In the genomic region with DNA sequence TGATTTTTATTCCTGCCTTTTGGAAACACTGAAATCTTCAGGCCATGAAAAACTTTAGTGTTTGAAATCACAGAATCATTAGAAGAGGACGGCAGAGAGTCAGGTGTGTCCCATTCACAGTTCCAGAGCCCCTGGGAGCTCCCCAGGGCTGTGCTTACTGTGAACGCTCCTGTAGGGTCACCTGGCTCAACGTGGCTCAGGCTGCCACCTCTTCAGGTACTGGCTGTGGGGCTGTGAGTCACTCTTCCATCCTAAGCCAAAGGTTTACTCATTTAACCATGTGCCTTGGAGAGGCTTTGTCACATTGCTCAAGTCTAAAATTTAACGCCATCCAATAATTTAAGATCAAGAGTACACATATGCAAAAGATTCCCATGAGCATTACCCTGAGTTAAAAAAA, we compare ENCODE assay signal across 30 cellular contexts. TPM values are rescaled to one million over a fixed set of nuclear protein-coding genes. Genes with fewer than 3 reads are reported as not detected.
DNase-seq lines count a peak whose midpoint lies in the region; ATAC-seq and TF ChIP-seq lines count a peak whose summit lies in the region.
"Had no signal": no experiment of that assay in that cellular context is flagged by ENCODE, and none has a peak within 500 bp of the region (broad histone marks: within the 10 kb centered on the region; RNA-seq: fewer than 3 reads in every experiment).

No MANE protein-coding gene starts in this region.

- no TSS peak for BruUV-seq in PC-9 (replicated peaks; lab: Mats Ljungman, UMichigan)

- peaks cover 3% of the 10 kb centered on the region for H3K27me3 Mint-ChIP-seq in GM23338 (ENCODE audit: insufficient read depth, low read depth, poor library complexity)

- no peaks in the 10 kb centered on the region for H3K9me3 Mint-ChIP-seq in GM23338
- H3K9me3 Mint-ChIP-seq: activated B cell treated with CpG ODN at 0.5 μM for 24 hours; activated naive CD4-positive, alpha-beta T cell treated with anti-CD3 and anti-CD28 coated beads for 36 hours; activated T-helper 1 cell treated with anti-CD3 and anti-CD28 coated beads, Interleukin-12 subunit alpha, Interleukin-12 subunit beta, Interleukin-2, Interleukin-4 antibody, amounts not matched to agents 30 ng/mL and 10 ng/mL and 1 ng/mL, durations not matched to agents 14 hours and 24 hours and 36 hours; HFFc6; mesothelial cell of epicardium; naive B cell had no signal

- CTCF ChIA-PET in PC-9 (lab: Charles Lee) = no interaction called here

- H3K79me2 ChIP-seq in GM23338 (replicated peaks; ENCODE audit: insufficient read depth) = no peaks in the 10 kb centered on the region
- no peaks in the 10 kb centered on the region for H3K79me2 ChIP-seq in PC-9 (ENCODE audit: low read depth)

- no peaks in the 10 kb centered on the region for H3K36me3 Mint-ChIP-seq in GM23338 (ENCODE audit: low read depth)
- H3K36me3 Mint-ChIP-seq: mesothelial cell of epicardium, naive B cell had no signal

- DNase-seq in GM23338 (ENCODE audit: low spot score) (no peak), PC-9 (peak in 1 of 2 experiments; percentile 76), esophagus muscularis mucosa (ENCODE audit: extremely low spot score) (peak; percentile 50), thyroid gland (peak; percentile 4 to 5), DMS 273 (lab: John Stamatoyannopoulos, UW; ENCODE audit: unreplicated experiment) (no peak), NCI-H2171 treated with DMSO at 0.1 percent for 48 hours (lab: John Stamatoyannopoulos, UW) (no peak)
- DNase-seq in activated T-cell treated with anti-CD3 and anti-CD28 coated beads, Interleukin-2, amount 50 U/mL, for 1 hour = no peak
- DNase-seq: activated B cell treated with CpG ODN at 0.5 μM for 24 hours; activated CD8-positive, alpha-beta memory T cell treated with anti-CD3 and anti-CD28 coated beads, Interleukin-2, amount 50 U/mL, for 4 hours; activated naive CD4-positive, alpha-beta T cell treated with anti-CD3 and anti-CD28 coated beads for 36 hours; C1 segment of cervical spinal cord; cerebellar nuclear complex; DND-41; dorsolateral prefrontal cortex; GM23248; HFFc6; IMR-90; left ventricle myocardium superior; naive B cell; NCI-H1048; NCI-H446; RPMI8226; stimulated activated CD4-positive, alpha-beta T cell treated with anti-CD3 and anti-CD28 coated beads, Interleukin-4, amount 100 ng/mL, for 1 hour; stomach had no signal

- H3K9me2 ChIP-seq in GM23338 (ENCODE audit: insufficient read depth) = no peaks in the 10 kb centered on the region
- no peaks in the 10 kb centered on the region for H3K9me2 ChIP-seq in PC-9 (ENCODE audit: insufficient read depth)

- 63% methylated on average over 4 of the region's 4 CpGs for WGBS in esophagus muscularis mucosa
- WGBS in thyroid gland, 2 donors = 48 to 49% methylated on average over 4 of the region's 4 CpGs

- H3K4me2 ChIP-seq in GM23338 (no peak overlapping the region), PC-9 (peak overlapping the region; percentile 41)

- H4K20me1 ChIP-seq in GM23338 (replicated peaks; ENCODE audit: insufficient read depth) (no peaks in the 10 kb centered on the region), PC-9 (ENCODE audit: insufficient read depth) (no peaks in the 10 kb centered on the region)

- no peaks in the 10 kb centered on the region for H3K36me3 ChIP-seq in GM23338 (ENCODE audit: insufficient read depth)
- H3K36me3 ChIP-seq in PC-9 (ENCODE audit: low read depth) = no peaks in the 10 kb centered on the region
- no peaks in the 10 kb centered on the region for H3K36me3 ChIP-seq in esophagus muscularis mucosa
- H3K36me3 ChIP-seq in thyroid gland = no peaks in the 10 kb centered on the region
- H3K36me3 ChIP-seq: neutrophil, stomach had no signal

- H3K4me1 Mint-ChIP-seq in GM23338 = peaks cover 4% of the 10 kb centered on the region; the same call in 1 of the 3 replicates
- H3K4me1 Mint-ChIP-seq: mesothelial cell of epicardium had no signal

- H3K27me3 ChIP-seq in GM23338 (ENCODE audit: insufficient read depth) = no peaks in the 10 kb centered on the region
- H3K27me3 ChIP-seq in PC-9 (ENCODE audit: insufficient read depth, low read depth) = no peaks in the 10 kb centered on the region
- H3K27me3 ChIP-seq in esophagus muscularis mucosa = no peaks in the 10 kb centered on the region
- no peaks in the 10 kb centered on the region for H3K27me3 ChIP-seq in thyroid gland
- H3K27me3 ChIP-seq: body of pancreas, neutrophil had no signal

- TF ChIP-seq CTCF in GM23338 (conservative IDR thresholded peaks at IDR 0.05; ENCODE audit: low read depth in 2 of 2) (no peak), PC-9 (conservative IDR thresholded peaks at IDR 0.05) (no peak), esophagus muscularis mucosa (IDR thresholded peaks at IDR 0.05) (no peak), thyroid gland (IDR thresholded peaks at IDR 0.05) (no peak)

- no peak for TF ChIP-seq EP300 in esophagus muscularis mucosa (IDR thresholded peaks at IDR 0.05)

- H3K27ac ChIP-seq in GM23338 (ENCODE audit: low read depth) (no peak overlapping the region), PC-9 (peak overlapping the region; percentile 40; the same call in 1 of the 2 replicates), esophagus muscularis mucosa (replicated peaks in 1 of 4) (no peak overlapping the region), thyroid gland (no peak overlapping the region)
- H3K27ac ChIP-seq: body of pancreas, dorsolateral prefrontal cortex, GM23248, neutrophil, stomach had no signal

- H3K4me1 ChIP-seq in GM23338 (ENCODE audit: insufficient read depth) = peaks cover 8% of the 10 kb centered on the region
- H3K4me1 ChIP-seq in PC-9 (replicated peaks; ENCODE audit: insufficient read depth) = peaks cover 45% of the 10 kb centered on the region
- H3K4me1 ChIP-seq in esophagus muscularis mucosa = no peaks in the 10 kb centered on the region
- no peaks in the 10 kb centered on the region for H3K4me1 ChIP-seq in thyroid gland
- H3K4me1 ChIP-seq: body of pancreas, stomach had no signal

- H3K4me3 Mint-ChIP-seq in GM23338 = no peak overlapping the region
- H3K4me3 Mint-ChIP-seq: activated B cell treated with CpG ODN at 0.5 μM for 24 hours; activated naive CD4-positive, alpha-beta T cell treated with anti-CD3 and anti-CD28 coated beads for 36 hours; activated T-helper 1 cell treated with anti-CD3 and anti-CD28 coated beads, Interleukin-12 subunit alpha, Interleukin-12 subunit beta, Interleukin-2, Interleukin-4 antibody, amounts not matched to agents 30 ng/mL and 10 ng/mL and 1 ng/mL, durations not matched to agents 14 hours and 24 hours and 36 hours; HFFc6; mesothelial cell of epicardium; naive B cell had no signal

- peak; percentile 48; the same call in 2 of the 3 replicates for ATAC-seq in GM23338
- ATAC-seq: body of pancreas, left ventricle myocardium superior had no signal

- H3K4me3 ChIP-seq in GM23338 (no peak overlapping the region), PC-9 (no peak overlapping the region), esophagus muscularis mucosa (no peak overlapping the region), thyroid gland (replicated peaks in 1 of 3) (no peak overlapping the region)
- H3K4me3 ChIP-seq: body of pancreas, dorsolateral prefrontal cortex, GM23248, stomach had no signal

- no peak overlapping the region for H3K27ac Mint-ChIP-seq in GM23338
- H3K27ac Mint-ChIP-seq: activated B cell treated with CpG ODN at 0.5 μM for 24 hours; activated naive CD4-positive, alpha-beta T cell treated with anti-CD3 and anti-CD28 coated beads for 36 hours; activated T-helper 1 cell treated with anti-CD3 and anti-CD28 coated beads, Interleukin-12 subunit alpha, Interleukin-12 subunit beta, Interleukin-2, Interleukin-4 antibody, amounts not matched to agents 30 ng/mL and 10 ng/mL and 1 ng/mL, durations not matched to agents 14 hours and 24 hours and 36 hours; HFFc6; mesothelial cell of epicardium; progenitor cell of endocrine pancreas had no signal

- H2AFZ ChIP-seq in GM23338 (no peak overlapping the region), PC-9 (peak overlapping the region; percentile 56; the same call in 1 of the 2 replicates)
- H2AFZ ChIP-seq: GM23248 had no signal

- H3F3A ChIP-seq in GM23338 (replicated peaks; ENCODE audit: low read depth) (no peaks in the 10 kb centered on the region), PC-9 (ENCODE audit: insufficient read depth, low read depth) (peaks cover 34% of the 10 kb centered on the region)

- intact Hi-C loops in PC-9 (cut with micrococcal nuclease; ENCODE audit: unreplicated experiment) (no loop called here), esophagus muscularis mucosa (cut with DNase I) (no loop called here), thyroid gland (cut with DNase I) (no loop called here)

- POLR2A ChIA-PET in PC-9 (lab: Charles Lee; ENCODE audit: unreplicated experiment) = no interaction called here

- TF ChIP-seq POLR2A in esophagus muscularis mucosa (IDR thresholded peaks at IDR 0.05; ENCODE audit: low read depth) = no peak
- TF ChIP-seq POLR2A in thyroid gland (IDR thresholded peaks at IDR 0.05) = no peak

- H3K9me3 ChIP-seq in PC-9 (ENCODE audit: insufficient read depth, low read depth) (no peaks in the 10 kb centered on the region), esophagus muscularis mucosa (no peaks in the 10 kb centered on the region), thyroid gland (no peaks in the 10 kb centered on the region)
- H3K9me3 ChIP-seq: body of pancreas, neutrophil, stomach had no signal

TF ChIP-seq in GM23338, 12 proteins besides CTCF, POLR2A, EP300 and RAD21 (continues in another document):
- TF ChIP-seq JUNB (IDR thresholded peaks at IDR 0.05; ENCODE audit: unreplicated experiment) (no peak), ETS1 (IDR thresholded peaks at IDR 0.05) (no peak), STAT1 (IDR thresholded peaks at IDR 0.05; ENCODE audit: unreplicated experiment) (no peak), NANOG (IDR thresholded peaks at IDR 0.05; ENCODE audit: borderline replicate concordance) (no peak), ZNF331 (CRISPR knock-in tag; IDR thresholded peaks at IDR 0.05; ENCODE audit: low read depth) (no peak)

RNA-seq across cellular contexts. Expression of gene FSTL4, which starts 50.2 kb away (rescaled TPM):
- 1.4 and 2.2 TPM in 2 replicates for total RNA-seq in GM23338 (2014; rRNA removed; shearing (Covaris generic))
- polyA plus RNA-seq in GM23338 (2016; fragmentation: Nextera tagmentation; extraction: Ambion mirVana) = 1.4 and 2.8 TPM in 2 replicates
- total RNA-seq in PC-9 (2021) (not detected in 2 replicates), esophagus muscularis mucosa (under 1 TPM in 3 of 4 donors, not detected in 1; 0.33 to 0.78 (median 0.34) TPM), thyroid gland (under 1 TPM in 2 of 4 donors, not detected in 2; 0.10 to 0.13 TPM)
- total RNA-seq: activated T-helper 1 cell treated with anti-CD3 and anti-CD28 coated beads, Interleukin-12 subunit alpha, Interleukin-12 subunit beta, Interleukin-2, Interleukin-4 antibody, amounts not matched to agents 30 ng/mL and 10 ng/mL and 1 ng/mL, durations not matched to agents 14 hours and 24 hours and 36 hours; GM23248; HFFc6; left ventricle myocardium superior; T-helper 1 cell treated with Interleukin-12 subunit alpha and Interleukin-12 subunit beta and Interleukin-4 antibody, amounts not matched to agents 30 ng/mL and 1 ng/mL, for 36 hours had no signal
- polyA plus RNA-seq: GM23248, IMR-90 had no signal

Comparison
In these comparisons a context has a peak if more than half of its experiments do, and no peak if none do; other contexts are left out.
1. DNase-seq: peak in esophagus muscularis mucosa (single experiment) and thyroid gland (2 of 2); none in GM23338 (single experiment), activated T-cell treated with anti-CD3 and anti-CD28 coated beads, Interleukin-2, amount 50 U/mL, for 1 hour (single experiment), DMS 273 (single experiment) and NCI-H2171 treated with DMSO at 0.1 percent for 48 hours (single experiment).